In genomic region chrX:72129661-72130060, GRCh38 we compare ENCODE assay signal across 18 cellular contexts.
"Had no signal": no experiment of that assay in that cellular context is flagged by ENCODE, and none has a peak within 500 bp of the region (broad histone marks: within the 10 kb centered on the region; RNA-seq: fewer than 3 reads in every experiment).

No MANE protein-coding gene starts in this region.

- H3K27ac Mint-ChIP-seq: natural killer cell; stimulated activated memory B cell treated with anti-CD40 and anti-IgM and Interleukin-4, amounts not matched to agents 10 μg/mL and 1 μg/mL and 100 μg/mL, for 72 hours; stimulated activated naive CD8-positive, alpha-beta T cell treated with anti-CD3 and anti-CD28 coated beads, Interleukin-15, Interleukin-2, amounts not matched to agents 100 ng/mL and 50 ng/mL, for 24 hours had no signal

- H3K27ac ChIP-seq: coronary artery, gastrocnemius medialis, psoas muscle, right lobe of liver, tibial artery, upper lobe of right lung, vagina had no signal

- H3K4me3 ChIP-seq: coronary artery, gastrocnemius medialis, psoas muscle, right lobe of liver, tibial artery, upper lobe of right lung, vagina had no signal

- ATAC-seq: esophagus mucosa; gastrocnemius medialis; left lobe of liver; natural killer cell; psoas muscle; right lobe of liver; stimulated activated memory B cell treated with anti-CD40 and anti-IgM and Interleukin-4, amounts not matched to agents 10 μg/mL and 1 μg/mL and 100 μg/mL, for 72 hours; upper lobe of right lung had no signal

- H3K4me3 Mint-ChIP-seq: stimulated activated memory B cell treated with anti-CD40 and anti-IgM and Interleukin-4, amounts not matched to agents 10 μg/mL and 1 μg/mL and 100 μg/mL, for 72 hours; stimulated activated naive CD8-positive, alpha-beta T cell treated with anti-CD3 and anti-CD28 coated beads, Interleukin-15, Interleukin-2, amounts not matched to agents 100 ng/mL and 50 ng/mL, for 24 hours had no signal

- H3K27me3 ChIP-seq: right lobe of liver, tibial artery, upper lobe of right lung, vagina had no signal

- DNase-seq: dorsolateral prefrontal cortex; effector CD8-positive, alpha-beta T cell; gastrocnemius medialis; islet precursor cell; mammary epithelial cell; natural killer cell; psoas muscle; retina; right lobe of liver; stimulated activated CD4-positive, alpha-beta T cell treated with anti-CD3 and anti-CD28 coated beads, Interleukin-4, amount 100 ng/mL, for 24 hours; tibial artery; upper lobe of right lung had no signal

- H3K36me3 Mint-ChIP-seq: natural killer cell; stimulated activated memory B cell treated with anti-CD40 and anti-IgM and Interleukin-4, amounts not matched to agents 10 μg/mL and 1 μg/mL and 100 μg/mL, for 72 hours had no signal

- H3K36me3 ChIP-seq: gastrocnemius medialis, right lobe of liver, upper lobe of right lung, vagina had no signal

- H3K9me3 ChIP-seq: gastrocnemius medialis, psoas muscle, right lobe of liver, upper lobe of right lung, vagina had no signal

- H3K4me1 ChIP-seq: psoas muscle had no signal

- H3K9me3 Mint-ChIP-seq: natural killer cell; stimulated activated memory B cell treated with anti-CD40 and anti-IgM and Interleukin-4, amounts not matched to agents 10 μg/mL and 1 μg/mL and 100 μg/mL, for 72 hours; stimulated activated naive CD8-positive, alpha-beta T cell treated with anti-CD3 and anti-CD28 coated beads, Interleukin-15, Interleukin-2, amounts not matched to agents 100 ng/mL and 50 ng/mL, for 24 hours had no signal
